In genomic region chr1:109398343-109399225, GRCh38 we compare ENCODE assay signal across 8 cellular contexts. TPM values are rescaled to one million over a fixed set of nuclear protein-coding genes. Genes with fewer than 3 reads are reported as not detected.
A peak's percentile ranks its signal among the peaks of the same experiment; 100 is the strongest.
DNase-seq lines count a peak whose midpoint lies in the region; ATAC-seq and TF ChIP-seq lines count a peak whose summit lies in the region.

No MANE protein-coding gene starts in this region.

- peak overlapping the region; percentile 68 for H2AFZ ChIP-seq in DND-41 (ENCODE audit: low read depth, low read length)
- peak overlapping the region; percentile 90 for H2AFZ ChIP-seq in neuronal stem cell (ENCODE audit: low read length)

- H3K4me1 ChIP-seq in DND-41 (ENCODE audit: insufficient read depth, low read length): peaks cover 44% of the 10 kb centered on the region
- H3K4me1 ChIP-seq in endocrine pancreas (ENCODE audit: control insufficient read depth, insufficient read depth, low read length): peaks cover 20% of the 10 kb centered on the region
- peaks cover 9 to 19% of the 10 kb centered on the region in 2 donors for H3K4me1 ChIP-seq in neuronal stem cell (ENCODE audit: control insufficient read depth in 2 of 2, insufficient read depth in 1 of 2, low read depth in 1 of 2, low read length in 2 of 2)

- H2BK5ac ChIP-seq in neuronal stem cell (ENCODE audit: low read length): no peak overlapping the region

- no CpG with 5 or more reads among the region's 18 CpGs for WGBS in neuronal stem cell (ENCODE audit: extremely low coverage in 2 of 2, insufficient read length in 2 of 2, insufficient replicate concordance in 1 of 2), 2 donors

- H2BK120ac ChIP-seq in neuronal stem cell (ENCODE audit: low read depth, low read length): no peak overlapping the region

- no peaks in the 10 kb centered on the region; the same call in 1 of the 2 replicates for H4K20me1 ChIP-seq in DND-41 (ENCODE audit: insufficient read depth, low read length)

- H3K4me2 ChIP-seq in DND-41 (ENCODE audit: insufficient read depth, low read length): peak overlapping the region; percentile 69
- H3K4me2 ChIP-seq in neuronal stem cell (ENCODE audit: insufficient read depth, low read length, poor library complexity, severe bottlenecking): peak overlapping the region; percentile 61

- H3K36me3 ChIP-seq in DND-41 (ENCODE audit: insufficient read depth, low read length): peaks cover 27% of the 10 kb centered on the region
- no peaks in the 10 kb centered on the region for H3K36me3 ChIP-seq in endocrine pancreas (ENCODE audit: control insufficient read depth, insufficient read depth, low read length)
- peaks cover 2 to 30% of the 10 kb centered on the region in 2 donors for H3K36me3 ChIP-seq in neuronal stem cell (replicated peaks in 1 of 2; ENCODE audit: control insufficient read depth in 2 of 2, insufficient read depth in 2 of 2, low read length in 2 of 2)

- no peak for DNase-seq in DND-41
- peak; percentile 69 for DNase-seq in NCI-H69 (lab: John Stamatoyannopoulos, UW)
- no peak for DNase-seq in neuronal stem cell (ENCODE audit: low spot score)
- DNase-seq in cerebellum (ENCODE audit: low spot score): no peak
- DNase-seq in T-helper 9 cell: no peak
- no peak for DNase-seq in stimulated activated CD4-positive, alpha-beta T cell treated with anti-CD3 and anti-CD28 coated beads, Interleukin-12 subunit alpha, Interleukin-12 subunit beta, amount 100 ng/mL, for 4 hours

- H3K9me3 ChIP-seq in DND-41 (ENCODE audit: insufficient read depth, low read length, severe bottlenecking): no peaks in the 10 kb centered on the region
- H3K9me3 ChIP-seq in endocrine pancreas (ENCODE audit: control insufficient read depth, low read length): no peaks in the 10 kb centered on the region
- no peaks in the 10 kb centered on the region for H3K9me3 ChIP-seq in neuronal stem cell (replicated peaks in 1 of 2; ENCODE audit: control insufficient read depth in 2 of 2, insufficient read depth in 1 of 2, low read depth in 1 of 2, low read length in 2 of 2)

- 0 out of 3 replicates have a peak, but pooled peaks have one; percentile 1 for ATAC-seq in DND-41 (ENCODE audit: insufficient read depth, low read depth)
- no peak for ATAC-seq in HG03521 (IDR thresholded peaks at IDR 0.05; ENCODE audit: unreplicated experiment)

- no peak overlapping the region for H3K14ac ChIP-seq in neuronal stem cell (ENCODE audit: low read length)

- H3K79me2 ChIP-seq in DND-41 (ENCODE audit: insufficient read depth, low read length): peaks cover 36% of the 10 kb centered on the region

- H2AK5ac ChIP-seq in neuronal stem cell (ENCODE audit: low read depth, low read length): no peak overlapping the region

- H3K18ac ChIP-seq in neuronal stem cell (ENCODE audit: low read length): peak overlapping the region; percentile 8

- H4K91ac ChIP-seq in neuronal stem cell (ENCODE audit: low read depth, low read length, poor library complexity): no peak overlapping the region

- no peak for TF ChIP-seq CTCF in DND-41 (IDR thresholded peaks at IDR 0.05; ENCODE audit: borderline replicate concordance, extremely low read depth, low read length, poor library complexity, severe bottlenecking)

- H3K23ac ChIP-seq in neuronal stem cell (ENCODE audit: low read depth, low read length, poor library complexity): no peak overlapping the region

- H3K9ac ChIP-seq in DND-41 (ENCODE audit: low read depth, low read length) (peak overlapping the region; percentile 64), endocrine pancreas (ENCODE audit: control insufficient read depth, insufficient read depth, low read length) (peak overlapping the region; percentile 79), neuronal stem cell (ENCODE audit: low read depth, low read length, poor library complexity) (no peak overlapping the region)

- H4K8ac ChIP-seq in neuronal stem cell (ENCODE audit: low read depth, low read length): no peak overlapping the region

- no peaks in the 10 kb centered on the region for H3K79me1 ChIP-seq in neuronal stem cell (ENCODE audit: low read depth, low read length)

- no peak overlapping the region for H2BK12ac ChIP-seq in neuronal stem cell (ENCODE audit: low read length)

- H3K4ac ChIP-seq in neuronal stem cell (ENCODE audit: low read length): no peak overlapping the region

- H3K4me3 ChIP-seq in DND-41 (ENCODE audit: low read depth in 1 of 2, low read length in 2 of 2) (peak overlapping the region; percentile 39 to 65; a peak in 3 of 4 replicates), endocrine pancreas (ENCODE audit: control insufficient read depth, insufficient read depth, low read length) (peak overlapping the region; percentile 62), neuronal stem cell (ENCODE audit: low read length in 2 of 2) (peak overlapping the region; percentile 60 to 78)

- no peaks in the 10 kb centered on the region for H3K27me3 ChIP-seq in DND-41 (ENCODE audit: insufficient read depth, low read length, poor library complexity)
- no peaks in the 10 kb centered on the region for H3K27me3 ChIP-seq in endocrine pancreas (ENCODE audit: control insufficient read depth, insufficient read depth, low read length)
- no peaks in the 10 kb centered on the region for H3K27me3 ChIP-seq in neuronal stem cell (ENCODE audit: control insufficient read depth in 3 of 3, insufficient read depth in 3 of 3, low read depth in 1 of 3, low read length in 3 of 3)

- H3K27ac ChIP-seq in DND-41 (ENCODE audit: low read length): peak overlapping the region; percentile 71
- peak overlapping the region; percentile 65 for H3K27ac ChIP-seq in neuronal stem cell (replicated peaks; ENCODE audit: low read length)

- no peak overlapping the region for H2BK15ac ChIP-seq in neuronal stem cell (ENCODE audit: low read length)

RNA-seq across cellular contexts. Expression of gene SORT1, which starts 0.9 kb away (rescaled TPM):
- 21.1 TPM for polyA plus RNA-seq in neuronal stem cell (2013, experiment 1 of 2)
- 21.2 TPM for polyA plus RNA-seq in neuronal stem cell (2013, experiment 2 of 2)
- 64.7 TPM for total RNA-seq in cerebellum

RNA-seq across cellular contexts. Expression of gene PSMA5, which starts 27.7 kb away (rescaled TPM):
- polyA plus RNA-seq in neuronal stem cell (2013, experiment 1 of 2): 55.7 TPM
- 55.9 TPM for polyA plus RNA-seq in neuronal stem cell (2013, experiment 2 of 2)
- 30.3 TPM for total RNA-seq in cerebellum
